27 cellular contexts compared by ENCODE assay signal in genomic region chr10:16297652-16298051, GRCh38.
"Had no signal": no experiment of that assay in that cellular context is flagged by ENCODE, and none has a peak within 500 bp of the region (broad histone marks: within the 10 kb centered on the region; RNA-seq: fewer than 3 reads in every experiment).

No MANE protein-coding gene starts in this region.

- H3K36me3 ChIP-seq: brain microvascular endothelial cell, gastroesophageal sphincter, tibial nerve had no signal

- H3K4me2 ChIP-seq: hepatocyte had no signal

- ATAC-seq: gastroesophageal sphincter; left colon; naive thymus-derived CD8-positive, alpha-beta T cell; psoas muscle; right cardiac atrium had no signal

- H3K27me3 ChIP-seq: brain microvascular endothelial cell, gastroesophageal sphincter, hepatocyte, tibial nerve had no signal

- H3K9me3 ChIP-seq: gastroesophageal sphincter, psoas muscle, tibial nerve had no signal

- H3K9me3 Mint-ChIP-seq: activated T-helper 1 cell treated with anti-CD3 and anti-CD28 coated beads, Interleukin-12 subunit alpha, Interleukin-12 subunit beta, Interleukin-2, Interleukin-4 antibody, amounts not matched to agents 30 ng/mL and 10 ng/mL and 1 ng/mL, durations not matched to agents 14 hours and 24 hours and 36 hours; endodermal cell; neural crest cell; T-helper 2 cell treated with Interferon-gamma antibody and Interleukin-4, amounts not matched to agents 5 μg/mL and 100 μg/mL, for 36 hours had no signal

- H3K27ac ChIP-seq: brain microvascular endothelial cell, gastroesophageal sphincter, hepatocyte, parathyroid adenoma, psoas muscle, tibial nerve, VCaP had no signal

- H3K36me3 Mint-ChIP-seq: activated naive CD4-positive, alpha-beta T cell treated with anti-CD3 and anti-CD28 coated beads, Interleukin-2, amount 10 ng/mL, durations not matched to agents 7 days and 5 days; naive thymus-derived CD8-positive, alpha-beta T cell had no signal

- H3K4me3 ChIP-seq: gastroesophageal sphincter, hepatocyte, psoas muscle, tibial nerve had no signal

- DNase-seq: activated CD4-positive, alpha-beta T cell treated with anti-CD3 and anti-CD28 coated beads for 4 hours; activated CD4-positive, alpha-beta T cell treated with anti-CD3 and anti-CD28 coated beads, Interleukin-2, amount 50 U/mL, for 48 hours; activated CD8-positive, alpha-beta memory T cell treated with anti-CD3 and anti-CD28 coated beads for 24 hours; activated gamma-delta T cell; activated naive CD4-positive, alpha-beta T cell treated with anti-CD3 and anti-CD28 coated beads, Interleukin-2, amount 10 ng/mL, durations not matched to agents 7 days and 5 days; amniotic stem cell; brain microvascular endothelial cell; central memory CD4-positive, alpha-beta T cell; endodermal cell; left colon; mesenchymal stem cell; naive thymus-derived CD8-positive, alpha-beta T cell; occipital lobe; psoas muscle; right cardiac atrium; stimulated activated CD4-positive, alpha-beta T cell treated with anti-CD3 and anti-CD28 coated beads, Interleukin-15, amount 100 ng/mL, for 24 hours; stimulated activated CD4-positive, alpha-beta T cell treated with anti-CD3 and anti-CD28 coated beads, Interleukin-2, amount 100 ng/mL, for 24 hours; stimulated activated naive CD4-positive, alpha-beta T cell; T-helper 1 cell had no signal

- H3K9ac ChIP-seq: parathyroid adenoma had no signal

- H3K4me1 ChIP-seq: gastroesophageal sphincter, parathyroid adenoma, psoas muscle, tibial nerve had no signal

- H3K4me3 Mint-ChIP-seq: activated naive CD4-positive, alpha-beta T cell treated with anti-CD3 and anti-CD28 coated beads, Interleukin-2, amount 10 ng/mL, durations not matched to agents 7 days and 5 days; activated T-helper 1 cell treated with anti-CD3 and anti-CD28 coated beads, Interleukin-12 subunit alpha, Interleukin-12 subunit beta, Interleukin-2, Interleukin-4 antibody, amounts not matched to agents 30 ng/mL and 10 ng/mL and 1 ng/mL, durations not matched to agents 14 hours and 24 hours and 36 hours; endodermal cell; naive thymus-derived CD8-positive, alpha-beta T cell; neural crest cell; T-helper 2 cell treated with Interferon-gamma antibody and Interleukin-4, amounts not matched to agents 5 μg/mL and 100 μg/mL, for 36 hours had no signal

- H3K27ac Mint-ChIP-seq: activated naive CD4-positive, alpha-beta T cell treated with anti-CD3 and anti-CD28 coated beads, Interleukin-2, amount 10 ng/mL, durations not matched to agents 7 days and 5 days; activated T-helper 1 cell treated with anti-CD3 and anti-CD28 coated beads, Interleukin-12 subunit alpha, Interleukin-12 subunit beta, Interleukin-2, Interleukin-4 antibody, amounts not matched to agents 30 ng/mL and 10 ng/mL and 1 ng/mL, durations not matched to agents 14 hours and 24 hours and 36 hours; endodermal cell; naive thymus-derived CD8-positive, alpha-beta T cell; T-helper 2 cell treated with Interferon-gamma antibody and Interleukin-4, amounts not matched to agents 5 μg/mL and 100 μg/mL, for 36 hours had no signal

- H3K79me2 ChIP-seq: hepatocyte, parathyroid adenoma had no signal

- H2AFZ ChIP-seq: hepatocyte, parathyroid adenoma had no signal

- H3K4me1 Mint-ChIP-seq: activated naive CD4-positive, alpha-beta T cell treated with anti-CD3 and anti-CD28 coated beads, Interleukin-2, amount 10 ng/mL, durations not matched to agents 7 days and 5 days; endodermal cell; naive thymus-derived CD8-positive, alpha-beta T cell; neural crest cell had no signal

- H3K27me3 Mint-ChIP-seq: activated naive CD4-positive, alpha-beta T cell treated with anti-CD3 and anti-CD28 coated beads, Interleukin-2, amount 10 ng/mL, durations not matched to agents 7 days and 5 days had no signal
